13 cellular contexts compared by ENCODE assay signal in genomic region chr17:80901319-80901718, GRCh38.
DNase-seq lines count a peak whose midpoint lies in the region; ATAC-seq and TF ChIP-seq lines count a peak whose summit lies in the region.
"Had no signal": no experiment of that assay in that cellular context is flagged by ENCODE, and none has a peak within 500 bp of the region (broad histone marks: within the 10 kb centered on the region; RNA-seq: fewer than 3 reads in every experiment).

No MANE protein-coding gene starts in this region.

- no peak for ATAC-seq in CD8-positive, alpha-beta T cell
- no peak for ATAC-seq in HG02938 (IDR thresholded peaks at IDR 0.05; ENCODE audit: unreplicated experiment)
- ATAC-seq: left cardiac atrium had no signal

- peaks cover 8 to 23% of the 10 kb centered on the region in 2 donors for H3K36me3 Mint-ChIP-seq in CD4-positive, alpha-beta memory T cell
- H3K36me3 Mint-ChIP-seq in activated naive CD4-positive, alpha-beta T cell treated with anti-CD3 and anti-CD28 coated beads, Interleukin-2, amount 50 U/mL, for 24 hours: peaks cover 21% of the 10 kb centered on the region
- peaks cover 59% of the 10 kb centered on the region for H3K36me3 Mint-ChIP-seq in CD8-positive, alpha-beta T cell

- CTCF ChIA-PET in CD4-positive, alpha-beta memory T cell (lab: Charles Lee; ENCODE audit: partially characterized antibody): interaction anchor here (0.6 to 4.3 kb wide), 5 partner anchors 12 to 474 kb away, joined by 3 to 23 read pairs (median 3); no protein-coding TSS in a partner anchor
- CTCF ChIA-PET in CD8-positive, alpha-beta T cell (lab: Charles Lee): interaction anchor here (0.9 to 1.5 kb wide), 2 partner anchors 9 to 39 kb away, joined by 3 to 5 read pairs; no protein-coding TSS in a partner anchor

- peak overlapping the region in 5 of 7 donors; percentile 62 to 77 (median 72) for H3K27ac Mint-ChIP-seq in CD4-positive, alpha-beta memory T cell
- peak overlapping the region; percentile 87 for H3K27ac Mint-ChIP-seq in activated naive CD4-positive, alpha-beta T cell treated with anti-CD3 and anti-CD28 coated beads, Interleukin-2, amount 50 U/mL, for 24 hours
- H3K27ac Mint-ChIP-seq in CD8-positive, alpha-beta T cell: no peak overlapping the region

- H3K9me3 ChIP-seq in CD4-positive, alpha-beta memory T cell (ENCODE audit: control insufficient read depth in 1 of 2, low read length in 2 of 2): no peaks in the 10 kb centered on the region
- no peaks in the 10 kb centered on the region for H3K9me3 ChIP-seq in CD8-positive, alpha-beta T cell (ENCODE audit: low read length)
- H3K9me3 ChIP-seq: ovary, thyroid gland had no signal

- no peaks in the 10 kb centered on the region for H3K27me3 Mint-ChIP-seq in CD4-positive, alpha-beta memory T cell
- H3K27me3 Mint-ChIP-seq in activated naive CD4-positive, alpha-beta T cell treated with anti-CD3 and anti-CD28 coated beads, Interleukin-2, amount 50 U/mL, for 24 hours: no peaks in the 10 kb centered on the region
- H3K27me3 Mint-ChIP-seq in CD8-positive, alpha-beta T cell (ENCODE audit: low read depth): no peaks in the 10 kb centered on the region

- H3K9me3 Mint-ChIP-seq in CD4-positive, alpha-beta memory T cell: peaks cover 0 to 2% (median 0%) of the 10 kb centered on the region in 8 donors
- H3K9me3 Mint-ChIP-seq in activated naive CD4-positive, alpha-beta T cell treated with anti-CD3 and anti-CD28 coated beads, Interleukin-2, amount 50 U/mL, for 24 hours: no peaks in the 10 kb centered on the region
- H3K9me3 Mint-ChIP-seq in CD8-positive, alpha-beta T cell: no peaks in the 10 kb centered on the region

- peak overlapping the region in 3 of 8 donors; percentile 15 to 30 (median 26) for H3K4me3 Mint-ChIP-seq in CD4-positive, alpha-beta memory T cell
- H3K4me3 Mint-ChIP-seq in activated naive CD4-positive, alpha-beta T cell treated with anti-CD3 and anti-CD28 coated beads, Interleukin-2, amount 50 U/mL, for 24 hours: peak overlapping the region; percentile 23
- no peak overlapping the region for H3K4me3 Mint-ChIP-seq in CD8-positive, alpha-beta T cell

- TF ChIP-seq CTCF in GM20000 (IDR thresholded peaks at IDR 0.05; ENCODE audit: extremely low read depth, missing control alignments) (no peak), dorsolateral prefrontal cortex (IDR thresholded peaks at IDR 0.05 in 54 of 56, conservative IDR thresholded peaks at IDR 0.05 in 2 of 56; ENCODE audit: low read depth in 1 of 56, partially characterized antibody in 56 of 56) (no peak)
- TF ChIP-seq CTCF in CD8-positive, alpha-beta T cell (IDR thresholded peaks at IDR 0.05): no peak

- no peak overlapping the region for H3K4me3 ChIP-seq in CD4-positive, alpha-beta memory T cell (ENCODE audit: low read length in 2 of 2)
- no peak overlapping the region for H3K4me3 ChIP-seq in CD8-positive, alpha-beta T cell (ENCODE audit: low read depth, low read length)
- H3K4me3 ChIP-seq in dorsolateral prefrontal cortex: no peak overlapping the region
- H3K4me3 ChIP-seq: ovary, thyroid gland had no signal

- peaks cover 6 to 34% (median 24%) of the 10 kb centered on the region in 4 donors for H3K4me1 Mint-ChIP-seq in CD4-positive, alpha-beta memory T cell
- peaks cover 35% of the 10 kb centered on the region for H3K4me1 Mint-ChIP-seq in activated naive CD4-positive, alpha-beta T cell treated with anti-CD3 and anti-CD28 coated beads, Interleukin-2, amount 50 U/mL, for 24 hours
- peaks cover 22% of the 10 kb centered on the region for H3K4me1 Mint-ChIP-seq in CD8-positive, alpha-beta T cell (ENCODE audit: low read depth)

- POLR2A ChIA-PET in CD4-positive, alpha-beta memory T cell (lab: Charles Lee; ENCODE audit: partially characterized antibody): interaction anchor here (1.2 to 2.5 kb wide), 2 partner anchors 10 to 446 kb away, joined by 3 to 10 read pairs; no protein-coding TSS in a partner anchor
- POLR2A ChIA-PET in CD8-positive, alpha-beta T cell (lab: Charles Lee): interaction anchor here (1.1 kb wide), 1 partner anchor 37 kb away, joined by 3 read pairs; no protein-coding TSS in a partner anchor

- H3K27me3 ChIP-seq in CD4-positive, alpha-beta memory T cell (ENCODE audit: insufficient read depth, low read length): no peaks in the 10 kb centered on the region
- H3K27me3 ChIP-seq in CD8-positive, alpha-beta T cell (ENCODE audit: insufficient read depth, low read length): no peaks in the 10 kb centered on the region
- H3K27me3 ChIP-seq in dorsolateral prefrontal cortex: no peaks in the 10 kb centered on the region
- H3K27me3 ChIP-seq: ovary, thyroid gland had no signal

- H3K4me1 ChIP-seq in CD4-positive, alpha-beta memory T cell (ENCODE audit: insufficient read depth, low read length): peaks cover 17% of the 10 kb centered on the region
- H3K4me1 ChIP-seq in CD8-positive, alpha-beta T cell (ENCODE audit: insufficient read depth, low read length): peaks cover 5% of the 10 kb centered on the region
- H3K4me1 ChIP-seq: thyroid gland had no signal

- no peak for DNase-seq in CD4-positive, alpha-beta memory T cell
- peak; percentile 76 for DNase-seq in GM20000 (ENCODE audit: low spot score)
- peak; percentile 7 for DNase-seq in kidney glomerular epithelial cell (lab: John Stamatoyannopoulos, UW)
- DNase-seq in CD8-positive, alpha-beta T cell: no peak
- DNase-seq in dorsolateral prefrontal cortex: no peak
- no peak for DNase-seq in CD1c-positive myeloid dendritic cell (ENCODE audit: extremely low spot score)
- DNase-seq: left cardiac atrium, ovary, SW 1271 had no signal

- peaks cover 2% of the 10 kb centered on the region for H3K36me3 ChIP-seq in CD4-positive, alpha-beta memory T cell (ENCODE audit: insufficient read depth, low read length)
- H3K36me3 ChIP-seq in CD8-positive, alpha-beta T cell (ENCODE audit: insufficient read depth, low read length): peaks cover 6% of the 10 kb centered on the region
- H3K36me3 ChIP-seq: ovary, thyroid gland had no signal

- intact Hi-C loops in CD4-positive, alpha-beta memory T cell (cut with micrococcal nuclease): no loop called here
- intact Hi-C loops in CD8-positive, alpha-beta T cell (cut with DNase I, micrococcal nuclease): no loop called here
- intact Hi-C loops in dorsolateral prefrontal cortex (cut with DNase I): no loop called here

- no peak overlapping the region for H3K27ac ChIP-seq in CD4-positive, alpha-beta memory T cell (ENCODE audit: low read depth, low read length)
- no peak overlapping the region for H3K27ac ChIP-seq in CD8-positive, alpha-beta T cell (ENCODE audit: low read depth, low read length)
- H3K27ac ChIP-seq in dorsolateral prefrontal cortex: peak overlapping the region in 1 of 59 donors; percentile 5
- H3K27ac ChIP-seq: C4-2B, ovary, thyroid gland had no signal

Comparison
In these comparisons a context has a peak if more than half of its experiments do, and no peak if none do; other contexts are left out.
1. DNase-seq: peak in GM20000 (single experiment) and kidney glomerular epithelial cell (single experiment); none in CD4-positive, alpha-beta memory T cell (0 of 5), CD8-positive, alpha-beta T cell (0 of 7), dorsolateral prefrontal cortex (0 of 10) and CD1c-positive myeloid dendritic cell (single experiment).